Comparison of ENCODE assay signal across 9 cellular contexts in genomic region chr13:106499905-106500304, GRCh38.
DNase-seq lines count a peak whose midpoint lies in the region; ATAC-seq and FAIRE-seq lines count a peak whose summit lies in the region.
"Had no signal": no experiment of that assay in that cellular context is flagged by ENCODE, and none has a peak within 500 bp of the region (broad histone marks: within the 10 kb centered on the region; RNA-seq: fewer than 3 reads in every experiment).

No MANE protein-coding gene starts in this region.

- ATAC-seq in GM18511 (IDR thresholded peaks at IDR 0.05; ENCODE audit: unreplicated experiment) (peak; percentile 71), HG02763 (IDR thresholded peaks at IDR 0.05; ENCODE audit: unreplicated experiment) (peak; percentile 48), GM18520 (IDR thresholded peaks at IDR 0.05; ENCODE audit: unreplicated experiment) (no peak)

- DNase-seq in OCI-M1 (lab: John Stamatoyannopoulos, UW) (peak; percentile 89), globus pallidus (ENCODE audit: low spot score) (peak; percentile 54), NCI-H2196 treated with DMSO at 0.1 percent for 48 hours (lab: John Stamatoyannopoulos, UW; ENCODE audit: unreplicated experiment) (no peak), Ammon's horn (ENCODE audit: low spot score) (no peak), HTR-8/SVneo (ENCODE audit: insufficient read length, low spot score) (no peak)

- FAIRE-seq in HTR-8/SVneo (lab: Jason Lieb, UNC) = no peak
- FAIRE-seq: urothelium cell line had no signal

Comparison
In these comparisons a context has a peak if more than half of its experiments do, and no peak if none do; other contexts are left out.
1. DNase-seq: peak in OCI-M1 (single experiment) and globus pallidus (single experiment); none in NCI-H2196 treated with DMSO at 0.1 percent for 48 hours (single experiment), Ammon's horn (single experiment) and HTR-8/SVneo (single experiment).